ENCODE assay signal across 15 cellular contexts in the genomic region with DNA sequence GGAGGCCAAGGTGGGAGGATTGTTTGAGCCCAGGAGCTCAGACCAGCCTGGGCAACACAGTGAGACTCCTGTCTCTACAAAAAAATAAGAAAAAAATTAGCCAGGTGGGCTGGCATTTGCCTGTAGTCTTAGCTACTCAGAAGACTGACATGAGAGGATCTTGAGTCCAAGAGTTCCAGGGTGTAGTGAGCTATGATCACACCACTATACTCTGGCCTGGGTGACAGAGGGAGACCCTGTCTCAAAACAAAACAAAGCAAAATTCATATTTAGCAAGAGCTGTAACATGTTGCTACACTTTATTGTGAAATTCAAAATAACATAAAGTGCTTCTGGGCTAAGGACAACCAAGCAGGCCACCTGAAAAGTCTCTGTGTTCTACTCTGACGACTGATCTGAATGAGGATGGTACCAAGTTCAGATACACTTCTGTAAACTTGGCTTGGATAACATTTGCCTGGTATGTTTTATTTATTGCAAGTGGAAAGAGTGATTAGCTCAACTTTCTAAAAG. TPM values are rescaled to one million over a fixed set of nuclear protein-coding genes. Genes with fewer than 3 reads are reported as not detected.
DNase-seq lines count a peak whose midpoint lies in the region; ATAC-seq and TF ChIP-seq lines count a peak whose summit lies in the region.
"Had no signal": no experiment of that assay in that cellular context is flagged by ENCODE, and none has a peak within 500 bp of the region (broad histone marks: within the 10 kb centered on the region; RNA-seq: fewer than 3 reads in every experiment).

No MANE protein-coding gene starts in this region.

- POLR2A ChIA-PET in HCT116 (lab: Charles Lee) = interaction anchor here (1.0 to 2.0 kb wide), 4 partner anchors 9 to 15 kb away, joined by 3 to 9 read pairs (median 4); partner anchors contain the start of gene STRN3

- no peaks in the 10 kb centered on the region for H4K20me1 ChIP-seq in HCT116 (ENCODE audit: insufficient read depth)
- H4K20me1 ChIP-seq: BLaER1 had no signal

- H3K27me3 ChIP-seq in HCT116 (ENCODE audit: insufficient read depth, low read length) (no peaks in the 10 kb centered on the region), RWPE2 (ENCODE audit: insufficient read depth, poor library complexity, severe bottlenecking) (no peaks in the 10 kb centered on the region), heart left ventricle (no peaks in the 10 kb centered on the region)
- H3K27me3 ChIP-seq: BLaER1 had no signal

- H3K27ac ChIP-seq in HCT116 (ENCODE audit: low read depth, low read length) = peak overlapping the region; percentile 78
- H3K27ac ChIP-seq in RWPE2 (ENCODE audit: poor library complexity, severe bottlenecking) = peak overlapping the region; percentile 8
- no peak overlapping the region for H3K27ac ChIP-seq in heart left ventricle
- H3K27ac ChIP-seq: BLaER1 had no signal

- RAD21 ChIA-PET in HCT116 (lab: Charles Lee; ENCODE audit: low non-redundant PET in 1 of 2, low total read pairs in 2 of 2, uncharacterized antibody in 2 of 2, unreplicated experiment in 2 of 2) = interaction anchor here in 1 of 2 experiments (0.6 kb wide), 1 partner anchor 9 kb away, joined by 3 read pairs; no protein-coding TSS in a partner anchor

- ATAC-seq in HCT116 = no peak
- no peak for ATAC-seq in RWPE2 (ENCODE audit: low read depth)
- no peak for ATAC-seq in heart left ventricle
- ATAC-seq in GM21717 (IDR thresholded peaks at IDR 0.05; ENCODE audit: unreplicated experiment) = no peak

- H3K9me2 ChIP-seq in HCT116 (ENCODE audit: insufficient read depth) = no peaks in the 10 kb centered on the region

- CTCF ChIA-PET in HCT116 (lab: Charles Lee) = no interaction called here

- TF ChIP-seq CTCF in HCT116 (IDR thresholded peaks at IDR 0.05 in 2 of 3, conservative IDR thresholded peaks at IDR 0.05 in 1 of 3; ENCODE audit: borderline replicate concordance in 1 of 3, insufficient read depth in 1 of 3, low read depth in 2 of 3, low read length in 2 of 3) = no peak
- TF ChIP-seq CTCF in RWPE2 (IDR thresholded peaks at IDR 0.05; ENCODE audit: poor library complexity, severe bottlenecking) = no peak
- TF ChIP-seq CTCF in fibroblast of pulmonary artery (IDR thresholded peaks at IDR 0.05; ENCODE audit: low read length, missing control alignments) = no peak
- no peak for TF ChIP-seq CTCF in heart left ventricle (IDR thresholded peaks at IDR 0.05)

- H3K9ac ChIP-seq in HCT116 (ENCODE audit: low read length) = no peak overlapping the region
- H3K9ac ChIP-seq: BLaER1 had no signal

- H2AFZ ChIP-seq in HCT116 (ENCODE audit: low read depth, low read length, poor library complexity, severe bottlenecking) = no peak overlapping the region

- 78 to 95% (median 92%) methylated on average over 1 of the region's 1 CpG for WGBS in heart left ventricle, 4 donors

- peak overlapping the region; percentile 54; the same call in 1 of the 2 replicates for H3K4me2 ChIP-seq in HCT116 (ENCODE audit: low read length)
- H3K4me2 ChIP-seq: BLaER1 had no signal

- no peaks in the 10 kb centered on the region for H3K36me3 ChIP-seq in HCT116 (ENCODE audit: control insufficient read depth in 1 of 2, insufficient read depth in 2 of 2, low read length in 2 of 2)
- no peaks in the 10 kb centered on the region for H3K36me3 ChIP-seq in RWPE2 (ENCODE audit: low read depth)
- H3K36me3 ChIP-seq in heart left ventricle = peaks cover 0 to 15% (median 0%) of the 10 kb centered on the region in 9 donors
- H3K36me3 ChIP-seq: BLaER1 had no signal

- TF ChIP-seq POLR2A in HCT116 (IDR thresholded peaks at IDR 0.05; ENCODE audit: borderline replicate concordance, extremely low read depth, insufficient read depth, insufficient read length) = no peak
- no peak for TF ChIP-seq POLR2A in heart left ventricle (IDR thresholded peaks at IDR 0.05)

- intact Hi-C loops in HCT116 (cut with micrococcal nuclease) (no loop called here), heart left ventricle (cut with DNase I) (no loop called here), posterior vena cava (cut with DNase I) (no loop called here)

- BruUV-seq in HCT116 (replicated peaks; lab: Mats Ljungman, UMichigan) = no TSS peak

- H3K9me3 ChIP-seq in HCT116 (ENCODE audit: control insufficient read depth in 1 of 2, insufficient read depth in 1 of 2, low read depth in 1 of 2, low read length in 2 of 2) = no peaks in the 10 kb centered on the region
- no peaks in the 10 kb centered on the region for H3K9me3 ChIP-seq in RWPE2 (ENCODE audit: severe bottlenecking)
- H3K9me3 ChIP-seq in heart left ventricle = no peaks in the 10 kb centered on the region
- H3K9me3 ChIP-seq: BLaER1 had no signal

- peaks cover 1% of the 10 kb centered on the region; the same call in 1 of the 2 replicates for H3K79me2 ChIP-seq in HCT116 (ENCODE audit: insufficient read depth, low read length)

- DNase-seq in HCT116 (ENCODE audit: low read depth, low spot score) (no peak), RWPE2 (ENCODE audit: low spot score) (no peak), fibroblast of pulmonary artery (ENCODE audit: low read depth) (peak; percentile 42), renal cortical epithelial cell (ENCODE audit: low read depth) (peak; percentile 22), heart left ventricle (no peak), HK-2 (ENCODE audit: unreplicated experiment) (no peak), posterior vena cava (ENCODE audit: low spot score) (no peak)
- DNase-seq: DMS79, NCI-H1092, NCI-H1436 treated with DMSO at 0.1 percent for 48 hours, NCI-H2029 treated with DMSO at 0.1 percent for 48 hours, NCI-H2171, NCI-H774 had no signal

- TF ChIP-seq RAD21 in HCT116 (IDR thresholded peaks at IDR 0.05; ENCODE audit: low read depth) = no peak

- H3K4me3 ChIP-seq in HCT116 (replicated peaks in 1 of 2; ENCODE audit: low read depth in 1 of 2, low read length in 2 of 2) (no peak overlapping the region), RWPE2 (ENCODE audit: severe bottlenecking) (no peak overlapping the region), fibroblast of pulmonary artery (replicated peaks; ENCODE audit: low read depth, low read length) (no peak overlapping the region), heart left ventricle (no peak overlapping the region)
- H3K4me3 ChIP-seq: BLaER1 had no signal

- peaks cover 57 to 62% of the 10 kb centered on the region in 2 experiments for H3K4me1 ChIP-seq in HCT116 (ENCODE audit: control insufficient read depth in 1 of 2, insufficient read depth in 2 of 2, low read length in 2 of 2)
- H3K4me1 ChIP-seq in RWPE2 (ENCODE audit: insufficient read depth, poor library complexity, severe bottlenecking) = peaks cover 22% of the 10 kb centered on the region
- H3K4me1 ChIP-seq in heart left ventricle = peaks cover 0 to 9% (median 0%) of the 10 kb centered on the region in 12 donors

TF ChIP-seq in HCT116, 20 proteins besides CTCF, POLR2A, EP300 and RAD21 (continues in another document):
- TF ChIP-seq EZH2phosphoT487 (IDR thresholded peaks at IDR 0.05; ENCODE audit: borderline replicate concordance) (no peak), YY1 (IDR thresholded peaks at IDR 0.05; ENCODE audit: extremely low read depth, insufficient replicate concordance, low read depth, low read length) (no peak)
- TF ChIP-seq, protein P1, sequence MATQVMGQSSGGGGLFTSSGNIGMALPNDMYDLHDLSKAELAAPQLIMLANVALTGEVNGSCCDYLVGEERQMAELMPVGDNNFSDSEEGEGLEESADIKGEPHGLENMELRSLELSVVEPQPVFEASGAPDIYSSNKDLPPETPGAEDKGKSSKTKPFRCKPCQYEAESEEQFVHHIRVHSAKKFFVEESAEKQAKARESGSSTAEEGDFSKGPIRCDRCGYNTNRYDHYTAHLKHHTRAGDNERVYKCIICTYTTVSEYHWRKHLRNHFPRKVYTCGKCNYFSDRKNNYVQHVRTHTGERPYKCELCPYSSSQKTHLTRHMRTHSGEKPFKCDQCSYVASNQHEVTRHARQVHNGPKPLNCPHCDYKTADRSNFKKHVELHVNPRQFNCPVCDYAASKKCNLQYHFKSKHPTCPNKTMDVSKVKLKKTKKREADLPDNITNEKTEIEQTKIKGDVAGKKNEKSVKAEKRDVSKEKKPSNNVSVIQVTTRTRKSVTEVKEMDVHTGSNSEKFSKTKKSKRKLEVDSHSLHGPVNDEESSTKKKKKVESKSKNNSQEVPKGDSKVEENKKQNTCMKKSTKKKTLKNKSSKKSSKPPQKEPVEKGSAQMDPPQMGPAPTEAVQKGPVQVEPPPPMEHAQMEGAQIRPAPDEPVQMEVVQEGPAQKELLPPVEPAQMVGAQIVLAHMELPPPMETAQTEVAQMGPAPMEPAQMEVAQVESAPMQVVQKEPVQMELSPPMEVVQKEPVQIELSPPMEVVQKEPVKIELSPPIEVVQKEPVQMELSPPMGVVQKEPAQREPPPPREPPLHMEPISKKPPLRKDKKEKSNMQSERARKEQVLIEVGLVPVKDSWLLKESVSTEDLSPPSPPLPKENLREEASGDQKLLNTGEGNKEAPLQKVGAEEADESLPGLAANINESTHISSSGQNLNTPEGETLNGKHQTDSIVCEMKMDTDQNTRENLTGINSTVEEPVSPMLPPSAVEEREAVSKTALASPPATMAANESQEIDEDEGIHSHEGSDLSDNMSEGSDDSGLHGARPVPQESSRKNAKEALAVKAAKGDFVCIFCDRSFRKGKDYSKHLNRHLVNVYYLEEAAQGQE (IDR thresholded peaks at IDR 0.05; ENCODE audit: low read depth) = no peak

RNA-seq across cellular contexts. Expression of gene STRN3, which starts 11.6 kb away (rescaled TPM):
- total RNA-seq in HCT116 (2021; ENCODE audit: unreplicated experiment) (43.4 TPM), renal cortical epithelial cell (78.3 and 110 TPM in 2 replicates), heart left ventricle (10 to 100 TPM; 29.3 to 60.3 (median 45.3) TPM), posterior vena cava (10 to 100 TPM; 48.2 to 57.4 TPM)
- polyA plus RNA-seq in HCT116 (2012) = 18.5 and 22.7 TPM in 2 replicates
- polyA plus RNA-seq in heart left ventricle = 10 to 100 TPM; 11.0 to 21.3 TPM

RNA-seq across cellular contexts. Expression of gene AP4S1, which starts 12.3 kb away (rescaled TPM):
- total RNA-seq in HCT116 (2021; ENCODE audit: unreplicated experiment) = 5.0 TPM
- polyA plus RNA-seq in HCT116 (2012) = 1.9 and 2.3 TPM in 2 replicates
- 4.0 and 5.2 TPM in 2 replicates for total RNA-seq in renal cortical epithelial cell
- 10 to 100 TPM in 4 of 9 donors, 1 to 10 TPM in 5; 6.4 to 11.9 (median 8.6) TPM for total RNA-seq in heart left ventricle
- 10 to 100 TPM in 1 of 2 donors, 1 to 10 TPM in 1; 7.5 to 11.8 TPM for polyA plus RNA-seq in heart left ventricle
- 10 to 100 TPM in 1 of 2 donors, 1 to 10 TPM in 1; 9.3 to 11.2 TPM for total RNA-seq in posterior vena cava

Comparison
In these comparisons a context has a peak if more than half of its experiments do, and no peak if none do; other contexts are left out.
1. DNase-seq: peak in fibroblast of pulmonary artery (single experiment) and renal cortical epithelial cell (single experiment); none in HCT116 (single experiment), RWPE2 (single experiment), heart left ventricle (0 of 5), HK-2 (single experiment) and posterior vena cava (single experiment).
2. H3K27ac ChIP-seq: peak in HCT116 (single experiment) and RWPE2 (single experiment); none in heart left ventricle (0 of 12).